15 cellular contexts compared by ENCODE assay signal in the genomic region with DNA sequence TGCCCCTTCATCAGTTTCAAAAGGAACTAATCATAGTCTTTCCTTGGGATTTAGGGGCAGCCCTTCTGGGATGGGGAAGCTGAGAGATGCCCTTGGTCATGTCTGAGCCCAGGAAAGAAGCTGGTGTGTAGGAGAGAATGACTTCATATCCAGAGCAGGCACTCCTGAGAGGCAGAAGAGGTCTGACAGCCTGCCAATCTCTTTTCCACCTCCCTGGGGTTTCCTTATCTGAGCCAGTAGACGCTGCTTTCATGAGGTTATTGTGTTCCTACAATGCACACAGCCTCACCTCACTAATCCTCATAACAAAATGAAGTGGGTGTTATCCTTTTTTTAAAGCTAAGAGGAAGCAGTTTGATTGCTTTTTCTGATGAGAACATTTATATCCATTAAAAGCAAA. TPM values are rescaled to one million over a fixed set of nuclear protein-coding genes. Genes with fewer than 3 reads are reported as not detected.
DNase-seq lines count a peak whose midpoint lies in the region; TF ChIP-seq lines count a peak whose summit lies in the region.
"Had no signal": no experiment of that assay in that cellular context is flagged by ENCODE, and none has a peak within 500 bp of the region (broad histone marks: within the 10 kb centered on the region; RNA-seq: fewer than 3 reads in every experiment).

No MANE protein-coding gene starts in this region.

- H3K9ac ChIP-seq in HUES48 (ENCODE audit: low read depth, low read length): no peak overlapping the region
- H3K9ac ChIP-seq in SK-N-SH: no peak overlapping the region

- TF ChIP-seq CTCF in BE2C (IDR thresholded peaks at IDR 0.05; ENCODE audit: low read depth, low read length): no peak
- no peak for TF ChIP-seq CTCF in SK-N-SH (IDR thresholded peaks at IDR 0.05)

- H3K4me1 ChIP-seq in BE2C: no peaks in the 10 kb centered on the region
- H3K4me1 ChIP-seq in HUES48 (ENCODE audit: control insufficient read depth, insufficient read depth, low read length): peaks cover 90% of the 10 kb centered on the region
- H3K4me1 ChIP-seq in SK-N-SH (ENCODE audit: control insufficient read depth in 1 of 2, insufficient read depth in 2 of 2, low read depth in 1 of 2, low read length in 1 of 2): peaks cover 0 to 21% of the 10 kb centered on the region in 2 experiments; a peak in 3 of 4 replicates

- POLR2A ChIA-PET in SK-N-SH (lab: Yijun Ruan, JAX): no interaction called here

- H3K4me3 ChIP-seq in BE2C (ENCODE audit: low read depth, low read length) (no peak overlapping the region), HUES48 (ENCODE audit: low read depth, low read length) (no peak overlapping the region), SK-N-SH (ENCODE audit: low read depth in 2 of 2, low read length in 1 of 2) (no peak overlapping the region)

- DNase-seq in BE2C (peak; percentile 28), amniotic epithelial cell (ENCODE audit: low read depth) (peak; percentile 44), iris pigment epithelial cell (ENCODE audit: low read depth) (peak; percentile 34), NCI-H2227 (lab: John Stamatoyannopoulos, UW; ENCODE audit: unreplicated experiment) (no peak), NOMO-1 (lab: John Stamatoyannopoulos, UW; ENCODE audit: unreplicated experiment in 2 of 2) (no peak), SK-N-SH (no peak), nucleus accumbens (lab: John Stamatoyannopoulos, UW) (no peak)
- DNase-seq: CD8-positive, alpha-beta memory T cell; hippocampal formation; IMR-90; NCI-H2227 treated with DMSO at 0.1 percent for 48 hours; SHP77; stimulated activated CD4-positive, alpha-beta T cell treated with anti-CD3 and anti-CD28 coated beads, Interleukin-4, amount 100 ng/mL, for 1 hour; T-helper 2 cell had no signal

- H3K9me3 ChIP-seq in BE2C (no peaks in the 10 kb centered on the region), HUES48 (ENCODE audit: control insufficient read depth, insufficient read depth, low read length) (no peaks in the 10 kb centered on the region), SK-N-SH (no peaks in the 10 kb centered on the region)

- TF ChIP-seq EP300 in SK-N-SH (IDR thresholded peaks at IDR 0.05; ENCODE audit: borderline replicate concordance in 1 of 2, low read depth in 1 of 2, low read length in 1 of 2): no peak

- H3K27me3 ChIP-seq in BE2C (no peaks in the 10 kb centered on the region), HUES48 (ENCODE audit: control insufficient read depth, insufficient read depth, low read length) (no peaks in the 10 kb centered on the region), SK-N-SH (ENCODE audit: insufficient read depth) (no peaks in the 10 kb centered on the region)

- H3K36me3 ChIP-seq in BE2C (no peaks in the 10 kb centered on the region), HUES48 (ENCODE audit: control insufficient read depth, insufficient read depth, low read length) (no peaks in the 10 kb centered on the region), SK-N-SH (replicated peaks in 1 of 2; ENCODE audit: control insufficient read depth in 1 of 2, insufficient read depth in 2 of 2, low read length in 1 of 2) (peaks cover 0 to 18% of the 10 kb centered on the region in 2 experiments)

- 50% methylated on average over 1 of the region's 1 CpG for WGBS in SK-N-SH (ENCODE audit: low lambda C conversion rate)

- no peak for TF ChIP-seq RAD21 in SK-N-SH (IDR thresholded peaks at IDR 0.05; ENCODE audit: low read length)

- H3K27ac ChIP-seq in HUES48 (ENCODE audit: low read depth, low read length): peak overlapping the region; percentile 16
- no peak overlapping the region; a peak in 1 of 4 replicates for H3K27ac ChIP-seq in SK-N-SH (ENCODE audit: low read depth in 2 of 2, low read length in 1 of 2)

- no peaks in the 10 kb centered on the region for H3K9me2 ChIP-seq in SK-N-SH

- no peak overlapping the region for H3K4me2 ChIP-seq in SK-N-SH

- no peaks in the 10 kb centered on the region for H3F3A ChIP-seq in SK-N-SH (replicated peaks; ENCODE audit: insufficient read depth)

- H3K79me2 ChIP-seq in SK-N-SH (ENCODE audit: insufficient read depth): no peaks in the 10 kb centered on the region

- CTCF ChIA-PET in SK-N-SH (lab: Yijun Ruan, JAX): interaction anchor here (0.7 to 1.5 kb wide), 2 partner anchors 11 to 96 kb away, joined by 4 read pairs; no protein-coding TSS in a partner anchor

- no peak overlapping the region for H2AFZ ChIP-seq in SK-N-SH (ENCODE audit: low read depth)

- 0 out of 2 replicates have a peak, but pooled peaks cover 3% of the 10 kb centered on the region for H4K20me1 ChIP-seq in SK-N-SH (ENCODE audit: insufficient read depth)

TF ChIP-seq in SK-N-SH, 30 proteins besides CTCF, POLR2A, EP300 and RAD21:
- TF ChIP-seq, protein P1, sequence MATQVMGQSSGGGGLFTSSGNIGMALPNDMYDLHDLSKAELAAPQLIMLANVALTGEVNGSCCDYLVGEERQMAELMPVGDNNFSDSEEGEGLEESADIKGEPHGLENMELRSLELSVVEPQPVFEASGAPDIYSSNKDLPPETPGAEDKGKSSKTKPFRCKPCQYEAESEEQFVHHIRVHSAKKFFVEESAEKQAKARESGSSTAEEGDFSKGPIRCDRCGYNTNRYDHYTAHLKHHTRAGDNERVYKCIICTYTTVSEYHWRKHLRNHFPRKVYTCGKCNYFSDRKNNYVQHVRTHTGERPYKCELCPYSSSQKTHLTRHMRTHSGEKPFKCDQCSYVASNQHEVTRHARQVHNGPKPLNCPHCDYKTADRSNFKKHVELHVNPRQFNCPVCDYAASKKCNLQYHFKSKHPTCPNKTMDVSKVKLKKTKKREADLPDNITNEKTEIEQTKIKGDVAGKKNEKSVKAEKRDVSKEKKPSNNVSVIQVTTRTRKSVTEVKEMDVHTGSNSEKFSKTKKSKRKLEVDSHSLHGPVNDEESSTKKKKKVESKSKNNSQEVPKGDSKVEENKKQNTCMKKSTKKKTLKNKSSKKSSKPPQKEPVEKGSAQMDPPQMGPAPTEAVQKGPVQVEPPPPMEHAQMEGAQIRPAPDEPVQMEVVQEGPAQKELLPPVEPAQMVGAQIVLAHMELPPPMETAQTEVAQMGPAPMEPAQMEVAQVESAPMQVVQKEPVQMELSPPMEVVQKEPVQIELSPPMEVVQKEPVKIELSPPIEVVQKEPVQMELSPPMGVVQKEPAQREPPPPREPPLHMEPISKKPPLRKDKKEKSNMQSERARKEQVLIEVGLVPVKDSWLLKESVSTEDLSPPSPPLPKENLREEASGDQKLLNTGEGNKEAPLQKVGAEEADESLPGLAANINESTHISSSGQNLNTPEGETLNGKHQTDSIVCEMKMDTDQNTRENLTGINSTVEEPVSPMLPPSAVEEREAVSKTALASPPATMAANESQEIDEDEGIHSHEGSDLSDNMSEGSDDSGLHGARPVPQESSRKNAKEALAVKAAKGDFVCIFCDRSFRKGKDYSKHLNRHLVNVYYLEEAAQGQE (IDR thresholded peaks at IDR 0.05; ENCODE audit: low read depth, low read length): no peak
- TF ChIP-seq NFIC (IDR thresholded peaks at IDR 0.05; ENCODE audit: borderline replicate concordance) (no peak), RFX5 (IDR thresholded peaks at IDR 0.05; ENCODE audit: low read length) (no peak), NRF1 (IDR thresholded peaks at IDR 0.05; ENCODE audit: low read depth, low read length) (no peak), CHD2 (IDR thresholded peaks at IDR 0.05; ENCODE audit: low read length, partially characterized antibody) (no peak), FOXM1 (IDR thresholded peaks at IDR 0.05; ENCODE audit: low read depth) (no peak), FOXJ3 (CRISPR knock-in tag; IDR thresholded peaks at IDR 0.05) (no peak), RXRA (IDR thresholded peaks at IDR 0.05; ENCODE audit: borderline replicate concordance, low read depth) (no peak), YY1 (IDR thresholded peaks at IDR 0.05; ENCODE audit: low read depth) (no peak), TAF1 (IDR thresholded peaks at IDR 0.05; ENCODE audit: borderline replicate concordance, low read depth, low read length) (no peak), MXI1 (IDR thresholded peaks at IDR 0.05; ENCODE audit: low read depth, low read length) (no peak), SIN3A (IDR thresholded peaks at IDR 0.05; ENCODE audit: borderline replicate concordance, low read depth, low read length) (no peak)
- TF ChIP-seq, protein P2, sequence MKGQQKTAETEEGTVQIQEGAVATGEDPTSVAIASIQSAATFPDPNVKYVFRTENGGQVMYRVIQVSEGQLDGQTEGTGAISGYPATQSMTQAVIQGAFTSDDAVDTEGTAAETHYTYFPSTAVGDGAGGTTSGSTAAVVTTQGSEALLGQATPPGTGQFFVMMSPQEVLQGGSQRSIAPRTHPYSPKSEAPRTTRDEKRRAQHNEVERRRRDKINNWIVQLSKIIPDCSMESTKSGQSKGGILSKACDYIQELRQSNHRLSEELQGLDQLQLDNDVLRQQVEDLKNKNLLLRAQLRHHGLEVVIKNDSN (IDR thresholded peaks at IDR 0.05; ENCODE audit: borderline replicate concordance, low read depth): no peak
- TF ChIP-seq, protein P3, sequence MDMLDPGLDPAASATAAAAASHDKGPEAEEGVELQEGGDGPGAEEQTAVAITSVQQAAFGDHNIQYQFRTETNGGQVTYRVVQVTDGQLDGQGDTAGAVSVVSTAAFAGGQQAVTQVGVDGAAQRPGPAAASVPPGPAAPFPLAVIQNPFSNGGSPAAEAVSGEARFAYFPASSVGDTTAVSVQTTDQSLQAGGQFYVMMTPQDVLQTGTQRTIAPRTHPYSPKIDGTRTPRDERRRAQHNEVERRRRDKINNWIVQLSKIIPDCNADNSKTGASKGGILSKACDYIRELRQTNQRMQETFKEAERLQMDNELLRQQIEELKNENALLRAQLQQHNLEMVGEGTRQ (IDR thresholded peaks at IDR 0.05; ENCODE audit: borderline replicate concordance, low read depth, low read length): no peak

RNA-seq across cellular contexts. Expression of a gene that starts 14.1 kb away (rescaled TPM):
- polyA plus RNA-seq in BE2C (2012; ENCODE audit: insufficient read depth, insufficient read length, low read depth): 3.5 TPM
- 4.0 and 5.5 TPM in 2 replicates for polyA plus RNA-seq in SK-N-SH (2012; rRNA removed)
- 6.1 and 6.7 TPM in 2 replicates for polyA plus RNA-seq in SK-N-SH (2012; cell fraction: cytosol; rRNA removed)
- 3.8 and 5.0 TPM in 2 replicates for polyA plus RNA-seq in SK-N-SH (2012; cell fraction: nucleus; rRNA removed)
- polyA plus RNA-seq: CD8-positive, alpha-beta memory T cell had no signal

Comparison
In these comparisons a context has a peak if more than half of its experiments do, and no peak if none do; other contexts are left out.
1. DNase-seq: peak in BE2C (single experiment), amniotic epithelial cell (single experiment) and iris pigment epithelial cell (single experiment); none in NCI-H2227 (single experiment), NOMO-1 (0 of 2), SK-N-SH (single experiment) and nucleus accumbens (0 of 56).